ENCODE assay signal across 25 cellular contexts in genomic region chr4:153326513-153326912, GRCh38. TPM values are rescaled to one million over a fixed set of nuclear protein-coding genes. Genes with fewer than 3 reads are reported as not detected.
DNase-seq lines count a peak whose midpoint lies in the region; ATAC-seq and TF ChIP-seq lines count a peak whose summit lies in the region.
"Had no signal": no experiment of that assay in that cellular context is flagged by ENCODE, and none has a peak within 500 bp of the region (broad histone marks: within the 10 kb centered on the region; RNA-seq: fewer than 3 reads in every experiment).

No MANE protein-coding gene starts in this region.

- no peaks in the 10 kb centered on the region for H3K79me2 ChIP-seq in fibroblast of lung (ENCODE audit: control insufficient read depth, insufficient read depth, low read length)

- no peak overlapping the region for H2AFZ ChIP-seq in fibroblast of lung (ENCODE audit: low read length)
- H2AFZ ChIP-seq: GM23338 had no signal

- H3K36me3 ChIP-seq in fibroblast of lung (ENCODE audit: control insufficient read depth, insufficient read depth, low read length) (peaks cover 4% of the 10 kb centered on the region), thoracic aorta (no peaks in the 10 kb centered on the region)
- H3K36me3 ChIP-seq: neutrophil had no signal

- H3K27me3 ChIP-seq in fibroblast of lung (ENCODE audit: control insufficient read depth, insufficient read depth, low read length) (no peaks in the 10 kb centered on the region), thoracic aorta (replicated peaks; ENCODE audit: insufficient read depth) (no peaks in the 10 kb centered on the region)
- H3K27me3 ChIP-seq: upper lobe of right lung had no signal

- no peak overlapping the region for H3K4me3 Mint-ChIP-seq in stimulated activated naive CD8-positive, alpha-beta T cell treated with anti-CD3 and anti-CD28 coated beads, Interleukin-15, amount 100 ng/mL, for 72 hours
- H3K4me3 Mint-ChIP-seq: activated CD8-positive, alpha-beta memory T cell treated with anti-CD3 and anti-CD28 coated beads, Interleukin-2, amount 10 ng/mL, durations not matched to agents 7 days and 5 days; activated T-cell treated with anti-CD3 and anti-CD28 coated beads, Interleukin-2, amount 50 U/mL, for 72 hours; CD4-positive, CD25-positive, alpha-beta regulatory T cell; GM23338 had no signal

- H3K27ac Mint-ChIP-seq in stimulated activated naive CD8-positive, alpha-beta T cell treated with anti-CD3 and anti-CD28 coated beads, Interleukin-15, amount 100 ng/mL, for 72 hours = peak overlapping the region in 1 of 2 donors; percentile 78
- H3K27ac Mint-ChIP-seq: activated CD8-positive, alpha-beta memory T cell treated with anti-CD3 and anti-CD28 coated beads, Interleukin-2, amount 10 ng/mL, durations not matched to agents 7 days and 5 days; activated T-cell treated with anti-CD3 and anti-CD28 coated beads, Interleukin-2, amount 50 U/mL, for 72 hours; CD4-positive, CD25-positive, alpha-beta regulatory T cell; GM23338 had no signal

- H3K4me3 ChIP-seq in astrocyte of the spinal cord (ENCODE audit: low read depth, low read length) (no peak overlapping the region), fibroblast of lung (replicated peaks in 1 of 4; ENCODE audit: control extremely low read depth in 1 of 4, insufficient read depth in 1 of 4, low read depth in 3 of 4, low read length in 4 of 4) (no peak overlapping the region), thoracic aorta (no peak overlapping the region)
- H3K4me3 ChIP-seq: GM23338, psoas muscle, upper lobe of right lung had no signal

- in situ Hi-C loops in astrocyte of the spinal cord (cut with HindIII; ENCODE audit: low sequenced_read_pairs) = no loop called here

- H3K4me1 ChIP-seq in fibroblast of lung (ENCODE audit: control insufficient read depth, extremely low read depth, insufficient read depth, low read length) (no peaks in the 10 kb centered on the region), thoracic aorta (ENCODE audit: control insufficient read depth in 1 of 2, low read depth in 2 of 2) (peaks cover 6 to 14% of the 10 kb centered on the region in 2 donors)
- H3K4me1 ChIP-seq: psoas muscle, upper lobe of right lung had no signal

- H3K4me2 ChIP-seq in fibroblast of lung (ENCODE audit: extremely low read depth, insufficient read depth, low read length) = no peak overlapping the region
- H3K4me2 ChIP-seq: GM23338 had no signal

- ATAC-seq in thoracic aorta (ENCODE audit: insufficient number of reproducible peaks, low FRiP score, low read depth) (peak; percentile 57), HG03520 (IDR thresholded peaks at IDR 0.05; ENCODE audit: unreplicated experiment) (no peak), HG02798 (IDR thresholded peaks at IDR 0.05; ENCODE audit: poor library complexity, unreplicated experiment) (no peak)
- ATAC-seq in stimulated activated naive CD8-positive, alpha-beta T cell treated with anti-CD3 and anti-CD28 coated beads, Interleukin-15, amount 100 ng/mL, for 72 hours = no peak
- ATAC-seq: activated CD8-positive, alpha-beta memory T cell treated with anti-CD3 and anti-CD28 coated beads, Interleukin-2, amount 10 ng/mL, durations not matched to agents 7 days and 5 days; activated T-cell treated with anti-CD3 and anti-CD28 coated beads, Interleukin-2, amount 50 U/mL, for 72 hours; GM23338; psoas muscle; upper lobe of right lung had no signal

- no peaks in the 10 kb centered on the region for H3K9me3 Mint-ChIP-seq in stimulated activated naive CD8-positive, alpha-beta T cell treated with anti-CD3 and anti-CD28 coated beads, Interleukin-15, amount 100 ng/mL, for 72 hours
- H3K9me3 Mint-ChIP-seq: activated T-cell treated with anti-CD3 and anti-CD28 coated beads, Interleukin-2, amount 50 U/mL, for 72 hours; CD4-positive, CD25-positive, alpha-beta regulatory T cell; GM23338 had no signal

- H3K4me1 Mint-ChIP-seq in stimulated activated naive CD8-positive, alpha-beta T cell treated with anti-CD3 and anti-CD28 coated beads, Interleukin-15, amount 100 ng/mL, for 72 hours = no peaks in the 10 kb centered on the region
- H3K4me1 Mint-ChIP-seq: CD4-positive, CD25-positive, alpha-beta regulatory T cell had no signal

- no peaks in the 10 kb centered on the region for H3K27me3 Mint-ChIP-seq in stimulated activated naive CD8-positive, alpha-beta T cell treated with anti-CD3 and anti-CD28 coated beads, Interleukin-15, amount 100 ng/mL, for 72 hours

- H3K9me3 ChIP-seq in fibroblast of lung (ENCODE audit: control insufficient read depth, insufficient read depth, low read depth, low read length) (no peaks in the 10 kb centered on the region), thoracic aorta (no peaks in the 10 kb centered on the region)
- H3K9me3 ChIP-seq: neutrophil, psoas muscle, upper lobe of right lung had no signal

- no peak overlapping the region for H3K9ac ChIP-seq in fibroblast of lung (ENCODE audit: insufficient read depth, low read length)

- TF ChIP-seq CTCF in astrocyte of the spinal cord (IDR thresholded peaks at IDR 0.05; ENCODE audit: low read depth, low read length) (no peak), fibroblast of lung (conservative IDR thresholded peaks at IDR 0.05 in 1 of 2, IDR thresholded peaks at IDR 0.05 in 1 of 2; ENCODE audit: low read depth in 1 of 2, low read length in 2 of 2) (no peak), thoracic aorta (IDR thresholded peaks at IDR 0.05) (no peak)

- no peak overlapping the region for H3K27ac ChIP-seq in fibroblast of lung (ENCODE audit: insufficient read depth, low read length)
- peak overlapping the region; percentile 30 to 57 for H3K27ac ChIP-seq in thoracic aorta
- H3K27ac ChIP-seq: neutrophil, psoas muscle, upper lobe of right lung, WERI-Rb-1 had no signal

- DNase-seq in LHCN-M2 (ENCODE audit: low read depth) = peak; percentile 23
- peak; percentile 48 for DNase-seq in astrocyte of the spinal cord (ENCODE audit: low read depth, low spot score)
- DNase-seq in fibroblast of lung (ENCODE audit: low read depth in 2 of 2) = peak; percentile 38 to 60
- no peak for DNase-seq in thoracic aorta (ENCODE audit: low spot score)
- DNase-seq in stimulated activated naive CD8-positive, alpha-beta T cell treated with anti-CD3 and anti-CD28 coated beads, Interleukin-15, amount 100 ng/mL, for 72 hours = no peak
- DNase-seq in NCI-H1105 treated with DMSO at 0.1 percent for 48 hours (lab: John Stamatoyannopoulos, UW) = no peak
- DNase-seq: activated CD4-positive, alpha-beta T cell treated with anti-CD3 and anti-CD28 coated beads, Interleukin-2, amount 50 U/mL, for 1 hour; activated CD8-positive, alpha-beta memory T cell treated with anti-CD3 and anti-CD28 coated beads, Interleukin-2, amount 10 ng/mL, durations not matched to agents 7 days and 5 days; activated naive CD4-positive, alpha-beta T cell treated with Interleukin-2 at 50 U/mL for 16 hours; activated T-cell treated with anti-CD3 and anti-CD28 coated beads, Interleukin-2, amount 50 U/mL, for 72 hours; CD4-positive, CD25-positive, alpha-beta regulatory T cell; effector memory CD4-positive, alpha-beta T cell; head of caudate nucleus; Karpas-422; NCI-H1092 treated with DMSO at 0.1 percent for 48 hours; NCI-H2029; NCI-H2227 treated with DMSO at 0.1 percent for 48 hours; psoas muscle; Right ventricle myocardium superior; upper lobe of right lung; WERI-Rb-1 had no signal

- no peaks in the 10 kb centered on the region for H4K20me1 ChIP-seq in fibroblast of lung (ENCODE audit: control insufficient read depth, extremely low read depth, insufficient read depth, low read length)

RNA-seq across cellular contexts. Expression of gene MND1, which starts 18.0 kb away (rescaled TPM):
- total RNA-seq in LHCN-M2 (2014; rRNA removed) (15.8 and 20.5 TPM in 2 replicates), fibroblast of lung (1.0 and 5.8 TPM in 2 replicates), thoracic aorta (1 to 10 TPM in 1 of 2 donors, not detected in 1; 3.0 TPM)
- 4.8 TPM for polyA plus RNA-seq in LHCN-M2 (2012)
- 2.2 and 7.8 TPM in 2 replicates for polyA plus RNA-seq in fibroblast of lung
- 2.0 and 7.7 TPM in 2 replicates for polyA plus RNA-seq in fibroblast of lung (2012)
- not detected in 2 replicates for polyA minus RNA-seq in fibroblast of lung (ENCODE audit: low replicate concordance)
- total RNA-seq: upper lobe of right lung had no signal

Comparison
In these comparisons a context has a peak if more than half of its experiments do, and no peak if none do; other contexts are left out.
1. DNase-seq: peak in LHCN-M2 (single experiment), astrocyte of the spinal cord (single experiment) and fibroblast of lung (2 of 2); none in thoracic aorta (single experiment), stimulated activated naive CD8-positive, alpha-beta T cell treated with anti-CD3 and anti-CD28 coated beads, Interleukin-15, amount 100 ng/mL, for 72 hours (0 of 2) and NCI-H1105 treated with DMSO at 0.1 percent for 48 hours (single experiment).